In the genomic region with DNA sequence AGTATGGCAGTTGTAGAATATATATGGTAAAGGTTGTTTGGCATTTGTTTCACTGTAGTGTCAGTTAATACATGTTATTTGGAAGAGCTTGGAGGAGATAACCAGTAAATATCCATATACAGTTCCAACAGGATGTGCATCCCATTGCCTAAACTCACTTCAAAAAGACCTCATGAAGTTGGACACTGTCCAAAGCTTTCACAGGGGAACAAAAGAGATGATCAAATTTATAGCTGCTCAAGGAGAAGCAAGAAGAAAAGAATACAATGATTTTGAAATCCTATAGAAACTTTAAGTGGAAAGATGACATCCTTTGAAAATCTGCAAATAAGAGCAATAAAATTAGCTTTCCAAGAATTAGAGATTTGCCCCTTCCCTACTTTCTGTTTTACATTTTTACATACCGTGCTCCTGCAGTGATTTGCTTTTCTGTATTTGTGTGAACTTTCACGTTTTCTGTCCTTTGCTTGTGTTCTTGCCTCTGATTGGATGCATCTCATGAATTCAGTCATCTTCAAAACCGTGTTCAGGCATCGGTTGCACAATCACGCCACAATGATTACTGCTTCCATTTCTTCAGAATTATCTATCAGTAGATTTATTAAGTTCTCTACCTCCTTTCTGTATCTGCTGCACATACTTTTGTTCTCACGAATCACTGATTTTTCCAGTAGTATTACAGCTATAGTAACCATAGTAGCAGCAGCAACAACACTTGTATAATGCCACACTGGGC, we compare ENCODE assay signal across 25 cellular contexts.
DNase-seq lines count a peak whose midpoint lies in the region; ATAC-seq, FAIRE-seq and TF ChIP-seq lines count a peak whose summit lies in the region.
"Had no signal": no experiment of that assay in that cellular context is flagged by ENCODE, and none has a peak within 500 bp of the region (broad histone marks: within the 10 kb centered on the region; RNA-seq: fewer than 3 reads in every experiment).

No MANE protein-coding gene starts in this region.

- no peak for FAIRE-seq in GM12892 (lab: Jason Lieb, UNC)

- peak; percentile 11 for DNase-seq in AG10803 (ENCODE audit: low read depth)
- DNase-seq in HT1080 (ENCODE audit: low read depth): peak; percentile 46
- peak; percentile 1 for DNase-seq in SW480 (ENCODE audit: low spot score)
- DNase-seq in fibroblast of pulmonary artery (ENCODE audit: low read depth): peak; percentile 50
- no peak for DNase-seq in GM12892 (ENCODE audit: insufficient read length)
- DNase-seq in midbrain (lab: John Stamatoyannopoulos, UW): no peak
- DNase-seq in activated gamma-delta T cell treated with Interleukin-2 at 50 U/mL for 16 hours: no peak
- DNase-seq: activated CD4-positive, alpha-beta T cell treated with anti-CD3 and anti-CD28 coated beads, Interleukin-2, amount 50 U/mL, for 1 hour; activated naive CD4-positive, alpha-beta T cell treated with anti-CD3 and anti-CD28 coated beads, Interleukin-2, amount 50 U/mL, for 16 hours; aorta; C1 segment of cervical spinal cord; Calu3; cerebellar nuclear complex; gastrocnemius medialis; hippocampal formation; immature natural killer cell; left ventricle myocardium inferior; NCI-H1105 treated with DMSO at 0.1 percent for 48 hours; NCI-H526 treated with DMSO at 0.1 percent for 48 hours; nephron progenitor cell; OCI-M1; right cardiac atrium; stimulated activated CD4-positive, alpha-beta T cell treated with anti-CD3 and anti-CD28 coated beads, Interleukin-15, amount 100 ng/mL, for 24 hours had no signal

- TF ChIP-seq POLR2A in GM12892 (IDR thresholded peaks at IDR 0.05; ENCODE audit: low read depth, low read length): no peak

- no peak overlapping the region for H3K4me3 ChIP-seq in AG10803 (ENCODE audit: low read length)
- no peak overlapping the region for H3K4me3 ChIP-seq in fibroblast of pulmonary artery (replicated peaks; ENCODE audit: low read depth, low read length)
- H3K4me3 ChIP-seq: gastrocnemius medialis, left ventricle myocardium inferior had no signal

- no peak for ATAC-seq in GM21447 (IDR thresholded peaks at IDR 0.05; ENCODE audit: unreplicated experiment)
- ATAC-seq: gastrocnemius medialis, right cardiac atrium, Right ventricle myocardium inferior had no signal

- TF ChIP-seq CTCF in AG10803 (conservative IDR thresholded peaks at IDR 0.05; ENCODE audit: low read length) (no peak), fibroblast of pulmonary artery (IDR thresholded peaks at IDR 0.05; ENCODE audit: low read length, missing control alignments) (no peak)

Comparison
In these comparisons a context has a peak if more than half of its experiments do, and no peak if none do; other contexts are left out.
1. DNase-seq: peak in AG10803 (single experiment), HT1080 (single experiment), SW480 (single experiment) and fibroblast of pulmonary artery (single experiment); none in GM12892 (single experiment), midbrain (single experiment) and activated gamma-delta T cell treated with Interleukin-2 at 50 U/mL for 16 hours (single experiment).